Comparison of ENCODE assay signal across 27 cellular contexts in the genomic region with DNA sequence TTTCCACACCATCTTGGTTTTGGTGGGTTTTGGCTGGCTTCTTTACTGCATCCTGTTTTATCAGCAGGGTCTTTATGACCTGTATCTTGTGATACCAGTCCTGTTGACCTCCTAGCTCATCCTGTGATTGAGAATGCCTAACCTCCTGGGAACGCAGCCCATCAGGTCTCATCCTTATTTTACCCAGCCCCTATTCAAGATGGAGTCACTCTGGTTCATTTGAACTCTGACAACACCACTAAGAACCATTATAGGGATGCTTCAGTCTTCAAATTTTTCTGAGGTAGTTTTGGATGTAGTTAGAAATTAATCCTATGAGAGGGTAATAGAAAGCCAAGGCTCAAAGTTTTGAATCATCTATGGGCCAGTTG.
"Had no signal": no experiment of that assay in that cellular context is flagged by ENCODE, and none has a peak within 500 bp of the region (broad histone marks: within the 10 kb centered on the region; RNA-seq: fewer than 3 reads in every experiment).

No MANE protein-coding gene starts in this region.

- H3K4me3 ChIP-seq: adrenal gland, body of pancreas, colonic mucosa had no signal

- H3K27me3 Mint-ChIP-seq: activated CD4-positive, alpha-beta memory T cell treated with anti-CD3 and anti-CD28 coated beads, Interleukin-2, amount 10 ng/mL, durations not matched to agents 7 days and 5 days; activated CD4-positive, alpha-beta T cell treated with anti-CD3 and anti-CD28 coated beads, Interleukin-2, amount 10 ng/mL, durations not matched to agents 7 days and 5 days; activated naive CD4-positive, alpha-beta T cell treated with anti-CD3 and anti-CD28 coated beads, Interleukin-2, amount 50 U/mL, for 24 hours; activated naive CD8-positive, alpha-beta T cell treated with anti-CD3 and anti-CD28 coated beads for 36 hours; activated naive CD8-positive, alpha-beta T cell treated with anti-CD3 and anti-CD28 coated beads, Interleukin-2, amount 50 U/mL, for 24 hours; activated T-helper 17 cell treated with anti-CD3 and anti-CD28 coated beads, Interleukin-2, amount 50 U/mL, for 72 hours had no signal

- H3K27ac ChIP-seq: adrenal gland, body of pancreas, colonic mucosa had no signal

- H3K4me3 Mint-ChIP-seq: activated CD4-positive, alpha-beta memory T cell treated with anti-CD3 and anti-CD28 coated beads, Interleukin-2, amount 10 ng/mL, durations not matched to agents 7 days and 5 days; activated CD4-positive, alpha-beta T cell treated with anti-CD3 and anti-CD28 coated beads, Interleukin-2, amount 10 ng/mL, durations not matched to agents 7 days and 5 days; activated naive CD4-positive, alpha-beta T cell treated with anti-CD3 and anti-CD28 coated beads for 36 hours; activated naive CD4-positive, alpha-beta T cell treated with anti-CD3 and anti-CD28 coated beads, Interleukin-2, amount 50 U/mL, for 24 hours; activated naive CD8-positive, alpha-beta T cell treated with anti-CD3 and anti-CD28 coated beads for 36 hours; activated naive CD8-positive, alpha-beta T cell treated with anti-CD3 and anti-CD28 coated beads, Interleukin-2, amount 50 U/mL, for 24 hours; activated T-cell treated with anti-CD3 and anti-CD28 coated beads, Interleukin-2, amount 50 U/mL, for 4 hours; activated T-helper 17 cell treated with anti-CD3 and anti-CD28 coated beads, Interleukin-2, amount 50 U/mL, for 72 hours; endodermal cell; WTC11 had no signal

- H3K9me3 ChIP-seq: adrenal gland, body of pancreas, colonic mucosa had no signal

- H3K36me3 ChIP-seq: adrenal gland, colonic mucosa had no signal

- H3K9me3 Mint-ChIP-seq: activated naive CD4-positive, alpha-beta T cell treated with anti-CD3 and anti-CD28 coated beads, Interleukin-2, amount 50 U/mL, for 24 hours; endodermal cell had no signal

- ATAC-seq: activated naive CD8-positive, alpha-beta T cell treated with anti-CD3 and anti-CD28 coated beads, Interleukin-2, amount 50 U/mL, for 24 hours; activated T-cell treated with anti-CD3 and anti-CD28 coated beads, Interleukin-2, amount 50 U/mL, for 4 hours; activated T-helper 17 cell treated with anti-CD3 and anti-CD28 coated beads, Interleukin-2, amount 50 U/mL, for 72 hours; body of pancreas; esophagus mucosa; WTC11 had no signal

- H3K4me1 ChIP-seq: adrenal gland, body of pancreas, colonic mucosa had no signal

- H3K36me3 Mint-ChIP-seq: WTC11 had no signal

- DNase-seq: activated CD4-positive, alpha-beta memory T cell treated with anti-CD3 and anti-CD28 coated beads, Interleukin-2, amount 10 ng/mL, durations not matched to agents 7 days and 5 days; activated CD4-positive, alpha-beta T cell treated with anti-CD3 and anti-CD28 coated beads for 1 hour; activated CD4-positive, alpha-beta T cell treated with anti-CD3 and anti-CD28 coated beads for 4 hours; activated CD4-positive, alpha-beta T cell treated with anti-CD3 and anti-CD28 coated beads, Interleukin-2, amount 10 ng/mL, durations not matched to agents 7 days and 5 days; activated CD4-positive, alpha-beta T cell treated with anti-CD3 and anti-CD28 coated beads, Interleukin-2, amount 50 U/mL, for 4 hours; activated CD8-positive, alpha-beta memory T cell treated with anti-CD3 and anti-CD28 coated beads, Interleukin-2, amount 50 U/mL, for 48 hours; activated effector memory CD4-positive, alpha-beta T cell treated with Interleukin-2 at 50 U/mL for 16 hours; activated naive CD4-positive, alpha-beta T cell treated with anti-CD3 and anti-CD28 coated beads for 36 hours; activated naive CD8-positive, alpha-beta T cell treated with anti-CD3 and anti-CD28 coated beads for 36 hours; activated naive CD8-positive, alpha-beta T cell treated with anti-CD3 and anti-CD28 coated beads, Interleukin-2, amount 50 U/mL, for 24 hours; activated T-cell treated with anti-CD3 and anti-CD28 coated beads for 4 hours; activated T-cell treated with anti-CD3 and anti-CD28 coated beads, Interleukin-2, amount 50 U/mL, for 4 hours; adrenal gland; amygdala; aorta; body of pancreas; caudate nucleus; cerebellar nuclear complex; colonic mucosa; effector CD8-positive, alpha-beta T cell; endodermal cell; head of caudate nucleus; T-helper 2 cell had no signal

- H3K27me3 ChIP-seq: adrenal gland, body of pancreas, colonic mucosa had no signal

- H3K27ac Mint-ChIP-seq: activated CD4-positive, alpha-beta memory T cell treated with anti-CD3 and anti-CD28 coated beads, Interleukin-2, amount 10 ng/mL, durations not matched to agents 7 days and 5 days; activated CD4-positive, alpha-beta T cell treated with anti-CD3 and anti-CD28 coated beads, Interleukin-2, amount 10 ng/mL, durations not matched to agents 7 days and 5 days; activated naive CD4-positive, alpha-beta T cell treated with anti-CD3 and anti-CD28 coated beads for 36 hours; activated naive CD4-positive, alpha-beta T cell treated with anti-CD3 and anti-CD28 coated beads, Interleukin-2, amount 50 U/mL, for 24 hours; activated naive CD8-positive, alpha-beta T cell treated with anti-CD3 and anti-CD28 coated beads for 36 hours; activated naive CD8-positive, alpha-beta T cell treated with anti-CD3 and anti-CD28 coated beads, Interleukin-2, amount 50 U/mL, for 24 hours; activated T-helper 17 cell treated with anti-CD3 and anti-CD28 coated beads, Interleukin-2, amount 50 U/mL, for 72 hours; endodermal cell; WTC11 had no signal

- H3K4me1 Mint-ChIP-seq: endodermal cell, WTC11 had no signal
